27 cellular contexts compared by ENCODE assay signal in genomic region chr2:127314193-127314988, GRCh38. TPM values are rescaled to one million over a fixed set of nuclear protein-coding genes. Genes with fewer than 3 reads are reported as not detected.
DNase-seq lines count a peak whose midpoint lies in the region; ATAC-seq, FAIRE-seq and TF ChIP-seq lines count a peak whose summit lies in the region.
"Had no signal": no experiment of that assay in that cellular context is flagged by ENCODE, and none has a peak within 500 bp of the region (broad histone marks: within the 10 kb centered on the region; RNA-seq: fewer than 3 reads in every experiment).

No MANE protein-coding gene starts in this region.

- no peak for TF ChIP-seq RAD21 in GM12878 (IDR thresholded peaks at IDR 0.05; ENCODE audit: insufficient read depth, low read depth, low read length)

- no TSS peak for BruUV-seq in GM12878 (replicated peaks; lab: Mats Ljungman, UMichigan)

- H3K27ac Mint-ChIP-seq in activated CD8-positive, alpha-beta T cell treated with anti-CD3 and anti-CD28 coated beads for 36 hours, result no peak overlapping the region
- no peak overlapping the region for H3K27ac Mint-ChIP-seq in activated T-helper 1 cell treated with anti-CD3 and anti-CD28 coated beads, Interleukin-12 subunit alpha, Interleukin-12 subunit beta, Interleukin-2, Interleukin-4 antibody, amounts not matched to agents 30 ng/mL and 10 ng/mL and 1 ng/mL, durations not matched to agents 14 hours and 24 hours and 36 hours
- H3K27ac Mint-ChIP-seq: activated naive CD4-positive, alpha-beta T cell treated with anti-CD3 and anti-CD28 coated beads, Interleukin-2, amount 50 U/mL, for 24 hours; natural killer cell treated with Interleukin-12 subunit alpha and Interleukin-12 subunit beta and Interleukin-15 and Interleukin-18, amount 100 ng/mL, for 72 hours; stimulated activated naive CD8-positive, alpha-beta T cell treated with anti-CD3 and anti-CD28 coated beads, Interleukin-15, amount 100 ng/mL, for 72 hours had no signal

- no peaks in the 10 kb centered on the region for H3K9me3 ChIP-seq in GM12878 (replicated peaks; ENCODE audit: control insufficient read depth, insufficient read depth, low read length)
- H3K9me3 ChIP-seq: BE2C, breast epithelium, HAP-1, mucosa of descending colon, tibial artery had no signal

- no peak overlapping the region for H2AFZ ChIP-seq in GM12878 (ENCODE audit: control insufficient read depth, low read depth, low read length)

- peak; percentile 61 for ATAC-seq in GM12878
- ATAC-seq in activated CD8-positive, alpha-beta T cell treated with anti-CD3 and anti-CD28 coated beads for 36 hours, result no peak
- ATAC-seq: natural killer cell treated with Interleukin-12 subunit alpha and Interleukin-12 subunit beta and Interleukin-15 and Interleukin-18, amount 100 ng/mL, for 72 hours; stimulated activated naive CD8-positive, alpha-beta T cell treated with anti-CD3 and anti-CD28 coated beads, Interleukin-15, amount 100 ng/mL, for 72 hours had no signal

- H3K27me3 ChIP-seq in GM12878 (replicated peaks in 1 of 2; ENCODE audit: control insufficient read depth in 2 of 2, insufficient read depth in 2 of 2, low read length in 1 of 2), result no peaks in the 10 kb centered on the region
- H3K27me3 ChIP-seq: BE2C, breast epithelium, tibial artery had no signal

- peaks cover 18% of the 10 kb centered on the region for H3K4me1 ChIP-seq in GM12878 (ENCODE audit: control insufficient read depth, insufficient read depth, low read length)
- H3K4me1 ChIP-seq: BE2C, breast epithelium, HAP-1, tibial artery had no signal

- DNase-seq in GM12891 (ENCODE audit: insufficient read length, low spot score), result no peak
- peak; percentile 13 for DNase-seq in NCI-H774 (lab: John Stamatoyannopoulos, UW)
- DNase-seq in GM12878 (ENCODE audit: low read depth, low spot score), result no peak
- DNase-seq in SW480 (ENCODE audit: low spot score), result no peak
- DNase-seq in activated CD8-positive, alpha-beta T cell treated with anti-CD3 and anti-CD28 coated beads for 36 hours, result no peak
- no peak for DNase-seq in activated T-helper 1 cell treated with anti-CD3 and anti-CD28 coated beads, Interleukin-12 subunit alpha, Interleukin-12 subunit beta, Interleukin-2, Interleukin-4 antibody, amounts not matched to agents 30 ng/mL and 10 ng/mL and 1 ng/mL, durations not matched to agents 14 hours and 24 hours and 36 hours (ENCODE audit: low spot score)
- no peak for DNase-seq in erythroblast (lab: John Stamatoyannopoulos, UW)
- DNase-seq: amygdala; BE2C; DMS53; effector CD4-positive, alpha-beta T cell; GDM1; mucosa of descending colon; NCI-H1694; NCI-H226; NCI-H748 treated with DMSO at 0.1 percent for 48 hours; SHP77 treated with DMSO at 0.1 percent for 48 hours; stimulated activated naive CD8-positive, alpha-beta T cell treated with anti-CD3 and anti-CD28 coated beads, Interleukin-15, amount 100 ng/mL, for 72 hours; T-helper 9 cell; tibial artery had no signal

- CTCF ChIA-PET in GM12878 (lab: Yijun Ruan, JAX), result interaction anchor here (1.1 to 1.8 kb wide), 3 partner anchors 10 to 164 kb away, joined by 3 to 5 read pairs (median 4); partner anchors contain the start of gene ERCC3
- CTCF ChIA-PET in activated CD8-positive, alpha-beta T cell treated with anti-CD3 and anti-CD28 coated beads for 36 hours (lab: Charles Lee), result interaction anchor here (1.6 kb wide), 1 partner anchor 10 kb away, joined by 4 read pairs; no protein-coding TSS in a partner anchor

- no peaks in the 10 kb centered on the region for H3K27me3 Mint-ChIP-seq in activated CD8-positive, alpha-beta T cell treated with anti-CD3 and anti-CD28 coated beads for 36 hours
- no peaks in the 10 kb centered on the region for H3K27me3 Mint-ChIP-seq in activated T-helper 1 cell treated with anti-CD3 and anti-CD28 coated beads, Interleukin-12 subunit alpha, Interleukin-12 subunit beta, Interleukin-2, Interleukin-4 antibody, amounts not matched to agents 30 ng/mL and 10 ng/mL and 1 ng/mL, durations not matched to agents 14 hours and 24 hours and 36 hours (ENCODE audit: insufficient read depth)
- H3K27me3 Mint-ChIP-seq: activated naive CD4-positive, alpha-beta T cell treated with anti-CD3 and anti-CD28 coated beads, Interleukin-2, amount 50 U/mL, for 24 hours; natural killer cell treated with Interleukin-12 subunit alpha and Interleukin-12 subunit beta and Interleukin-15 and Interleukin-18, amount 100 ng/mL, for 72 hours; stimulated activated naive CD8-positive, alpha-beta T cell treated with anti-CD3 and anti-CD28 coated beads, Interleukin-15, amount 100 ng/mL, for 72 hours had no signal

- in situ Hi-C loops in GM12878 (cut with MboI), result no loop called here

- no peak overlapping the region for H3K4me2 ChIP-seq in GM12878 (ENCODE audit: control insufficient read depth, insufficient read depth)

- no peak overlapping the region for H3K9ac ChIP-seq in GM12878 (ENCODE audit: control insufficient read depth, insufficient read depth, low read length)

- H3K27ac ChIP-seq in 22Rv1 (peak overlapping the region; percentile 18; the same call in 1 of the 2 replicates), GM12878 (ENCODE audit: control insufficient read depth, insufficient read depth) (no peak overlapping the region; the same call in 1 of the 2 replicates)
- H3K27ac ChIP-seq: breast epithelium, tibial artery had no signal

- RAD21 ChIA-PET in GM12878 (lab: Charles Lee; ENCODE audit: unreplicated experiment), result interaction anchor here (2.0 kb wide), 1 partner anchor 10 kb away, joined by 5 read pairs; no protein-coding TSS in a partner anchor

- H3K4me3 ChIP-seq in GM12878, result no peak overlapping the region
- H3K4me3 ChIP-seq: breast epithelium, HAP-1, mucosa of descending colon, tibial artery had no signal

- POLR2A ChIA-PET in GM12878 (lab: Charles Lee), result interaction anchor here (1.6 kb wide), 1 partner anchor 20 kb away, joined by 5 read pairs; the partner anchor contains the start of gene ERCC3
- POLR2A ChIA-PET in activated CD8-positive, alpha-beta T cell treated with anti-CD3 and anti-CD28 coated beads for 36 hours (lab: Charles Lee), result no interaction called here

- no peak for TF ChIP-seq CTCF in 22Rv1 (IDR thresholded peaks at IDR 0.05)
- TF ChIP-seq CTCF in GM12878 (IDR thresholded peaks at IDR 0.05 in 2 of 3, conservative IDR thresholded peaks at IDR 0.05 in 1 of 3; ENCODE audit: control insufficient read depth in 2 of 3, extremely low read depth in 1 of 3, insufficient read depth in 1 of 3, low read depth in 3 of 3, low read length in 3 of 3), result no peak
- TF ChIP-seq CTCF in activated CD8-positive, alpha-beta T cell treated with anti-CD3 and anti-CD28 coated beads for 36 hours (IDR thresholded peaks at IDR 0.05), result no peak

- H3K4me1 Mint-ChIP-seq in activated CD8-positive, alpha-beta T cell treated with anti-CD3 and anti-CD28 coated beads for 36 hours (ENCODE audit: low read depth), result no peaks in the 10 kb centered on the region
- H3K4me1 Mint-ChIP-seq in activated T-helper 1 cell treated with anti-CD3 and anti-CD28 coated beads, Interleukin-12 subunit alpha, Interleukin-12 subunit beta, Interleukin-2, Interleukin-4 antibody, amounts not matched to agents 30 ng/mL and 10 ng/mL and 1 ng/mL, durations not matched to agents 14 hours and 24 hours and 36 hours (ENCODE audit: low read depth), result no peaks in the 10 kb centered on the region
- H3K4me1 Mint-ChIP-seq: activated naive CD4-positive, alpha-beta T cell treated with anti-CD3 and anti-CD28 coated beads, Interleukin-2, amount 50 U/mL, for 24 hours; stimulated activated naive CD8-positive, alpha-beta T cell treated with anti-CD3 and anti-CD28 coated beads, Interleukin-15, amount 100 ng/mL, for 72 hours had no signal

- WGBS in GM12878 (ENCODE audit: insufficient coverage, insufficient replicate concordance, low lambda C conversion rate, missing lambda C conversion rate), result 97% methylated on average over 7 of the region's 7 CpGs

- no peaks in the 10 kb centered on the region for H4K20me1 ChIP-seq in GM12878 (ENCODE audit: control insufficient read depth, insufficient read depth)

- TF ChIP-seq POLR2A in GM12891 (IDR thresholded peaks at IDR 0.05; ENCODE audit: low read depth, low read length) (no peak), GM12878 (IDR thresholded peaks at IDR 0.05; ENCODE audit: low read depth, low read length) (no peak), erythroblast (IDR thresholded peaks at IDR 0.05; ENCODE audit: low read length) (no peak)

- no peaks in the 10 kb centered on the region for H3K79me2 ChIP-seq in GM12878 (ENCODE audit: control insufficient read depth, insufficient read depth, low read length)

- no peaks in the 10 kb centered on the region for H3K9me3 Mint-ChIP-seq in activated CD8-positive, alpha-beta T cell treated with anti-CD3 and anti-CD28 coated beads for 36 hours
- no peaks in the 10 kb centered on the region for H3K9me3 Mint-ChIP-seq in activated T-helper 1 cell treated with anti-CD3 and anti-CD28 coated beads, Interleukin-12 subunit alpha, Interleukin-12 subunit beta, Interleukin-2, Interleukin-4 antibody, amounts not matched to agents 30 ng/mL and 10 ng/mL and 1 ng/mL, durations not matched to agents 14 hours and 24 hours and 36 hours
- H3K9me3 Mint-ChIP-seq: activated naive CD4-positive, alpha-beta T cell treated with anti-CD3 and anti-CD28 coated beads, Interleukin-2, amount 50 U/mL, for 24 hours; natural killer cell treated with Interleukin-12 subunit alpha and Interleukin-12 subunit beta and Interleukin-15 and Interleukin-18, amount 100 ng/mL, for 72 hours; stimulated activated naive CD8-positive, alpha-beta T cell treated with anti-CD3 and anti-CD28 coated beads, Interleukin-15, amount 100 ng/mL, for 72 hours had no signal

- H3K4me3 Mint-ChIP-seq in activated CD8-positive, alpha-beta T cell treated with anti-CD3 and anti-CD28 coated beads for 36 hours, result no peak overlapping the region
- no peak overlapping the region for H3K4me3 Mint-ChIP-seq in activated T-helper 1 cell treated with anti-CD3 and anti-CD28 coated beads, Interleukin-12 subunit alpha, Interleukin-12 subunit beta, Interleukin-2, Interleukin-4 antibody, amounts not matched to agents 30 ng/mL and 10 ng/mL and 1 ng/mL, durations not matched to agents 14 hours and 24 hours and 36 hours
- H3K4me3 Mint-ChIP-seq: activated naive CD4-positive, alpha-beta T cell treated with anti-CD3 and anti-CD28 coated beads, Interleukin-2, amount 50 U/mL, for 24 hours; natural killer cell treated with Interleukin-12 subunit alpha and Interleukin-12 subunit beta and Interleukin-15 and Interleukin-18, amount 100 ng/mL, for 72 hours; stimulated activated naive CD8-positive, alpha-beta T cell treated with anti-CD3 and anti-CD28 coated beads, Interleukin-15, amount 100 ng/mL, for 72 hours had no signal

- SMC1A ChIA-PET in GM12878 (lab: Charles Lee; ENCODE audit: uncharacterized antibody, unreplicated experiment), result interaction anchor here (0.9 to 2.6 kb wide), 5 partner anchors 9 to 122 kb away, joined by 3 to 12 read pairs (median 3); no protein-coding TSS in a partner anchor

- peaks cover 8 to 29% of the 10 kb centered on the region in 2 experiments for H3K36me3 ChIP-seq in GM12878 (ENCODE audit: control insufficient read depth in 2 of 2, insufficient read depth in 2 of 2, low read length in 1 of 2)
- H3K36me3 ChIP-seq: BE2C, breast epithelium had no signal

- peaks cover 45% of the 10 kb centered on the region for H3K36me3 Mint-ChIP-seq in activated CD8-positive, alpha-beta T cell treated with anti-CD3 and anti-CD28 coated beads for 36 hours (ENCODE audit: low read depth)
- peaks cover 56% of the 10 kb centered on the region for H3K36me3 Mint-ChIP-seq in activated T-helper 1 cell treated with anti-CD3 and anti-CD28 coated beads, Interleukin-12 subunit alpha, Interleukin-12 subunit beta, Interleukin-2, Interleukin-4 antibody, amounts not matched to agents 30 ng/mL and 10 ng/mL and 1 ng/mL, durations not matched to agents 14 hours and 24 hours and 36 hours (ENCODE audit: low read depth)

- intact Hi-C loops in GM12878 (cut with micrococcal nuclease; ENCODE audit: unreplicated experiment), result no loop called here
- intact Hi-C loops in activated CD8-positive, alpha-beta T cell treated with anti-CD3 and anti-CD28 coated beads for 36 hours (cut with micrococcal nuclease), result no loop called here
- intact Hi-C loops in activated T-helper 1 cell treated with anti-CD3 and anti-CD28 coated beads, Interleukin-12 subunit alpha, Interleukin-12 subunit beta, Interleukin-2, Interleukin-4 antibody, amounts not matched to agents 30 ng/mL and 10 ng/mL and 1 ng/mL, durations not matched to agents 14 hours and 24 hours and 36 hours (cut with micrococcal nuclease), result no loop called here

- FAIRE-seq in GM12891 (lab: Jason Lieb, UNC), result no peak
- FAIRE-seq in GM12878 (lab: Jason Lieb, UNC), result no peak
- FAIRE-seq: colon, keratinocyte had no signal

- no peak for TF ChIP-seq EP300 in GM12878 (IDR thresholded peaks at IDR 0.05; ENCODE audit: borderline replicate concordance in 1 of 2, control insufficient read depth in 1 of 2, low read depth in 2 of 2, low read length in 2 of 2)

RNA-seq across cellular contexts. Expression of gene ERCC3, which starts 20.4 kb away (rescaled TPM):
- polyA plus RNA-seq in GM12891 (2012; ENCODE audit: low read depth, missing spikeins), result 29.9 TPM
- 157 and 163 TPM in 2 replicates for total RNA-seq in GM12878 (2013; cell fraction: nucleolus; rRNA removed)
- total RNA-seq in GM12878 (2014; rRNA removed) (27.4 and 28.6 TPM in 2 replicates), GM12878 (2014; rRNA removed; fragmentation: Illumina TruSeq; extraction: Trizol) (41.2 and 41.9 TPM in 2 replicates), GM12878 (2021) (40.4 TPM in 2 replicates)
- polyA plus RNA-seq in GM12878 (2011; ENCODE audit: low read depth), result 33.1 TPM
- polyA plus RNA-seq in GM12878 (2011; rRNA removed) (60.8 and 64.8 TPM in 2 replicates), GM12878 (2014; fragmentation: Illumina TruSeq; extraction: Trizol) (53.9 and 61.6 TPM in 2 replicates), GM12878 (2014; fragmentation: Nextera tagmentation; extraction: Ambion mirVana) (10 to 100 TPM; 17.1 to 23.9 TPM), GM12878 (2014; rRNA removed) (43.5 and 43.6 TPM in 2 replicates), GM12878 (2016; fragmentation: Nextera tagmentation; extraction: Ambion mirVana) (10 to 100 TPM; 52.5 to 54.8 TPM)
- 57.4 and 65.1 TPM in 2 replicates for polyA plus RNA-seq in GM12878 (2011; cell fraction: cytosol; rRNA removed)
- 242 and 260 TPM in 2 replicates for polyA plus RNA-seq in GM12878 (2011; cell fraction: nucleus; rRNA removed)
- 32.9 and 34.5 TPM in 2 replicates for polyA plus RNA-seq in GM12878 (2012)
- 73.1 and 82.0 TPM in 2 replicates for polyA minus RNA-seq in GM12878 (2011; rRNA and poly(A)+ RNA removed)
- polyA minus RNA-seq in GM12878 (2011; cell fraction: cytosol; rRNA and poly(A)+ RNA removed), result 14.6 and 18.3 TPM in 2 replicates
- 82.5 and 106 TPM in 2 replicates for polyA minus RNA-seq in GM12878 (2011; cell fraction: nucleus; rRNA and poly(A)+ RNA removed)
- 10 to 100 TPM; 43.7 to 43.9 TPM for total RNA-seq in activated CD8-positive, alpha-beta T cell treated with anti-CD3 and anti-CD28 coated beads for 36 hours
- total RNA-seq in activated T-helper 1 cell treated with anti-CD3 and anti-CD28 coated beads, Interleukin-12 subunit alpha, Interleukin-12 subunit beta, Interleukin-2, Interleukin-4 antibody, amounts not matched to agents 30 ng/mL and 10 ng/mL and 1 ng/mL, durations not matched to agents 14 hours and 24 hours and 36 hours, result 63.1 and 65.5 TPM in 2 replicates
